ENCODE assay signal across 22 cellular contexts in the genomic region with DNA sequence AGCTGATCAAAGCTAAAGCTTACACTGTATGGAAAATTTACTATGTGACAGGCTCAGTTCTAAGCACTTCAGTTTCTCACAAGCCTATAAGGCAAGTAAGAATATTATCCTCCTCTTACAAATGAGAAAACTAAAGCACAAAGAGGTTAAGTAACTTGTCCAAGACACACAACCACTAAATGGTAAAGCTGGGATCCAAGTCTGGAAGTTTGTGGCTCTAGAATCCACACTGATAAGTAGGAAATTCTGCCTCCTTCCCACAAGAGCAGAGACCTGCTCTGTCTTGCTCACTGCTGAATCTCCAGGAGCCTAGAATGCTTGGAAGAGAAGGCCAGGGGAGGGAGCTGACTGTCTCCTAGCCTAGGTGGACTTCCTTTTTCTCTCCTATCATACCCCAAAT.
DNase-seq lines count a peak whose midpoint lies in the region; ATAC-seq, FAIRE-seq and TF ChIP-seq lines count a peak whose summit lies in the region.
"Had no signal": no experiment of that assay in that cellular context is flagged by ENCODE, and none has a peak within 500 bp of the region (broad histone marks: within the 10 kb centered on the region; RNA-seq: fewer than 3 reads in every experiment).

No MANE protein-coding gene starts in this region.

- H4K91ac ChIP-seq in IMR-90 (ENCODE audit: insufficient read depth, low read depth, low read length), result no peak overlapping the region; the same call in 1 of the 2 replicates

- no peak overlapping the region for H2BK120ac ChIP-seq in IMR-90 (ENCODE audit: low read depth, low read length)

- H2BK15ac ChIP-seq in IMR-90 (ENCODE audit: low read depth, low read length), result 0 out of 3 replicates have a peak overlapping the region, but pooled peaks have one; percentile 25

- ATAC-seq in IMR-90 (ENCODE audit: low read depth), result no peak
- ATAC-seq: GM23338, PC-3 had no signal

- H3K4me2 ChIP-seq in IMR-90 (ENCODE audit: low read depth, low read length), result no peak overlapping the region
- H3K4me2 ChIP-seq: GM23338 had no signal

- H3K9ac ChIP-seq in IMR-90 (ENCODE audit: low read depth, low read length), result no peak overlapping the region

- H2AFZ ChIP-seq in IMR-90 (replicated peaks; ENCODE audit: low read length, poor library complexity), result no peak overlapping the region
- H2AFZ ChIP-seq: GM23338 had no signal

- H3K36me3 Mint-ChIP-seq in mesothelial cell of epicardium, result peaks cover 7% of the 10 kb centered on the region
- H3K36me3 Mint-ChIP-seq in CD4-positive, alpha-beta memory T cell, result no peaks in the 10 kb centered on the region
- H3K36me3 Mint-ChIP-seq: CD14-positive monocyte had no signal

- H3K27ac ChIP-seq in IMR-90 (ENCODE audit: insufficient read depth, low read length) (no peak overlapping the region), coronary artery (peak overlapping the region; percentile 60 to 66), tibial artery (peak overlapping the region; percentile 62 to 68)
- H3K27ac ChIP-seq in CD4-positive, alpha-beta memory T cell (ENCODE audit: low read depth, low read length), result no peak overlapping the region

- H2AK5ac ChIP-seq in IMR-90 (ENCODE audit: low read depth, low read length), result peak overlapping the region; percentile 17; the same call in 1 of the 2 replicates

- peak overlapping the region in 1 of 2 experiments; percentile 26; a peak in 1 of 4 replicates for H4K8ac ChIP-seq in IMR-90 (ENCODE audit: low read depth in 2 of 2, low read length in 2 of 2)

- H4K5ac ChIP-seq in IMR-90 (ENCODE audit: low read depth, low read length), result no peak overlapping the region

- CTCF ChIA-PET in IMR-90 (lab: Yijun Ruan, JAX), result interaction anchor here (0.6 kb wide), 1 partner anchor 893 kb away, joined by 3 read pairs; no protein-coding TSS in a partner anchor
- CTCF ChIA-PET in CD4-positive, alpha-beta memory T cell (lab: Charles Lee; ENCODE audit: partially characterized antibody), result no interaction called here

- H3K56ac ChIP-seq in IMR-90 (ENCODE audit: extremely low read depth, insufficient read depth, low read length), result no peak overlapping the region

- no peaks in the 10 kb centered on the region for H4K20me1 ChIP-seq in IMR-90 (ENCODE audit: insufficient read depth, low read length)

- TF ChIP-seq CTCF in IMR-90 (conservative IDR thresholded peaks at IDR 0.05; ENCODE audit: low read depth, low read length) (no peak), coronary artery (IDR thresholded peaks at IDR 0.05) (no peak), mesothelial cell of epicardium (IDR thresholded peaks at IDR 0.05; ENCODE audit: unreplicated experiment) (no peak), tibial artery (IDR thresholded peaks at IDR 0.05) (no peak)

- H3K4me1 ChIP-seq in IMR-90 (ENCODE audit: control insufficient read depth, insufficient read depth, low read length) (peaks cover 6% of the 10 kb centered on the region), tibial artery (peaks cover 0 to 42% (median 19%) of the 10 kb centered on the region in 4 donors)
- no peaks in the 10 kb centered on the region for H3K4me1 ChIP-seq in CD4-positive, alpha-beta memory T cell (ENCODE audit: insufficient read depth, low read length)

- no peak for TF ChIP-seq RAD21 in IMR-90 (IDR thresholded peaks at IDR 0.05; ENCODE audit: low read length)

- H3K27me3 Mint-ChIP-seq in mesothelial cell of epicardium (ENCODE audit: low read depth), result no peaks in the 10 kb centered on the region
- peaks cover 0 to 2% of the 10 kb centered on the region in 2 donors for H3K27me3 Mint-ChIP-seq in CD4-positive, alpha-beta memory T cell

- H3K36me3 ChIP-seq in IMR-90 (ENCODE audit: control insufficient read depth, insufficient read depth, low read length) (peaks cover 1% of the 10 kb centered on the region; the same call in 1 of the 2 replicates), tibial artery (no peaks in the 10 kb centered on the region)
- no peaks in the 10 kb centered on the region for H3K36me3 ChIP-seq in CD4-positive, alpha-beta memory T cell (ENCODE audit: insufficient read depth, low read length)

- no peak overlapping the region for H2AK9ac ChIP-seq in IMR-90 (replicated peaks; ENCODE audit: low read depth, low read length, poor library complexity)

- H3K4me3 ChIP-seq in IMR-90 (ENCODE audit: insufficient read depth, low read depth, low read length) (no peak overlapping the region), coronary artery (no peak overlapping the region), tibial artery (no peak overlapping the region)
- H3K4me3 ChIP-seq in CD4-positive, alpha-beta memory T cell (ENCODE audit: low read length in 2 of 2), result no peak overlapping the region
- H3K4me3 ChIP-seq: GM23338 had no signal

- H3K27ac Mint-ChIP-seq in mesothelial cell of epicardium, result peak overlapping the region; percentile 76
- no peak overlapping the region for H3K27ac Mint-ChIP-seq in CD4-positive, alpha-beta memory T cell
- H3K27ac Mint-ChIP-seq: CD14-positive monocyte, GM23338 had no signal

- no peak overlapping the region for H3K18ac ChIP-seq in IMR-90 (ENCODE audit: low read depth, low read length)

- peak overlapping the region; percentile 4; the same call in 1 of the 2 replicates for H2BK20ac ChIP-seq in IMR-90 (ENCODE audit: low read depth, low read length)

- H3K23ac ChIP-seq in IMR-90 (ENCODE audit: low read depth, low read length), result no peak overlapping the region; the same call in 1 of the 2 replicates

- no peak for TF ChIP-seq POLR2A in IMR-90 (IDR thresholded peaks at IDR 0.05; ENCODE audit: low read depth, low read length)

- no peaks in the 10 kb centered on the region for H3K9me3 Mint-ChIP-seq in mesothelial cell of epicardium
- peaks cover 0 to 5% (median 0%) of the 10 kb centered on the region in 8 donors for H3K9me3 Mint-ChIP-seq in CD4-positive, alpha-beta memory T cell
- H3K9me3 Mint-ChIP-seq: GM23338 had no signal

- no peak overlapping the region for H3K4me3 Mint-ChIP-seq in mesothelial cell of epicardium
- H3K4me3 Mint-ChIP-seq in CD4-positive, alpha-beta memory T cell, result no peak overlapping the region
- H3K4me3 Mint-ChIP-seq: CD14-positive monocyte, GM23338 had no signal

- no peak overlapping the region for H2BK5ac ChIP-seq in IMR-90 (ENCODE audit: low read depth, low read length, poor library complexity, severe bottlenecking)

- dilution Hi-C loops in IMR-90 (cut with HindIII; ENCODE audit: low sequenced_read_pairs, unreplicated experiment), result no loop called here

- peaks cover 14% of the 10 kb centered on the region for H3K4me1 Mint-ChIP-seq in mesothelial cell of epicardium
- no peaks in the 10 kb centered on the region for H3K4me1 Mint-ChIP-seq in CD4-positive, alpha-beta memory T cell
- H3K4me1 Mint-ChIP-seq: CD14-positive monocyte had no signal

- POLR2A ChIA-PET in IMR-90 (lab: Charles Lee; ENCODE audit: unreplicated experiment), result no interaction called here
- POLR2A ChIA-PET in CD4-positive, alpha-beta memory T cell (lab: Charles Lee; ENCODE audit: partially characterized antibody), result no interaction called here

- no peak for DNase-seq in IMR-90
- DNase-seq in coronary artery (ENCODE audit: low spot score), result no peak
- no peak for DNase-seq in mesothelial cell of epicardium (ENCODE audit: low spot score in 2 of 2, unreplicated experiment in 2 of 2)
- DNase-seq in tibial artery, result no peak
- DNase-seq in CD4-positive, alpha-beta memory T cell, result no peak
- DNase-seq in HTR-8/SVneo (ENCODE audit: insufficient read length, low spot score), result no peak
- DNase-seq in NCI-H2196 (lab: John Stamatoyannopoulos, UW; ENCODE audit: unreplicated experiment), result no peak
- no peak for DNase-seq in COLO829 (ENCODE audit: low spot score)
- DNase-seq: COR-L47, DMS 273 treated with DMSO at 0.1 percent for 48 hours, GDM1, NCI-H1417, NCI-H187, NCI-H2107, NCI-H2227 treated with DMSO at 0.1 percent for 48 hours, NCI-H510A treated with DMSO at 0.1 percent for 48 hours, NCI-H82, PC-3, RPMI8226, SIG-M5 had no signal

- 0 out of 2 replicates have a peak overlapping the region, but pooled peaks have one; percentile 33 for H3K14ac ChIP-seq in IMR-90 (replicated peaks; ENCODE audit: low read depth, low read length)

- no peak for FAIRE-seq in HTR-8/SVneo (lab: Jason Lieb, UNC)

- in situ Hi-C loops in IMR-90 (cut with MboI; ENCODE audit: low sequenced_read_pairs), result no loop called here

- H3K9me1 ChIP-seq in IMR-90 (ENCODE audit: insufficient read depth, low read length), result peaks cover 14% of the 10 kb centered on the region; the same call in 1 of the 2 replicates

- no peaks in the 10 kb centered on the region for H3K27me3 ChIP-seq in IMR-90 (ENCODE audit: control insufficient read depth, insufficient read depth, low read length)
- no peaks in the 10 kb centered on the region for H3K27me3 ChIP-seq in tibial artery
- no peaks in the 10 kb centered on the region for H3K27me3 ChIP-seq in CD4-positive, alpha-beta memory T cell (ENCODE audit: insufficient read depth, low read length)

- peaks cover 13 to 53% of the 10 kb centered on the region in 2 experiments for H3K79me1 ChIP-seq in IMR-90 (ENCODE audit: low read depth in 1 of 2, low read length in 2 of 2)

- BruUV-seq in IMR-90 (replicated peaks; lab: Mats Ljungman, UMichigan), result no TSS peak

- intact Hi-C loops in IMR-90 (cut with micrococcal nuclease), result no loop called here
- intact Hi-C loops in tibial artery (cut with DNase I; ENCODE audit: low total_unique reads), result loop anchor here (10.0 kb wide), 1 partner anchor 57 kb away; a partner anchor contains a TSS
- intact Hi-C loops in CD4-positive, alpha-beta memory T cell (cut with micrococcal nuclease), result no loop called here

- peaks cover 2% of the 10 kb centered on the region; the same call in 1 of the 2 replicates for H3K9me3 ChIP-seq in IMR-90 (ENCODE audit: control insufficient read depth, insufficient read depth, low read length)
- H3K9me3 ChIP-seq in tibial artery, result no peaks in the 10 kb centered on the region
- no peaks in the 10 kb centered on the region for H3K9me3 ChIP-seq in CD4-positive, alpha-beta memory T cell (ENCODE audit: control insufficient read depth in 1 of 2, low read length in 2 of 2)

- peak overlapping the region; percentile 14; the same call in 1 of the 2 replicates for H3K4ac ChIP-seq in IMR-90 (ENCODE audit: low read depth, low read length)

TF ChIP-seq in IMR-90, 13 proteins besides CTCF, POLR2A, EP300 and RAD21:
- TF ChIP-seq, protein P1, sequence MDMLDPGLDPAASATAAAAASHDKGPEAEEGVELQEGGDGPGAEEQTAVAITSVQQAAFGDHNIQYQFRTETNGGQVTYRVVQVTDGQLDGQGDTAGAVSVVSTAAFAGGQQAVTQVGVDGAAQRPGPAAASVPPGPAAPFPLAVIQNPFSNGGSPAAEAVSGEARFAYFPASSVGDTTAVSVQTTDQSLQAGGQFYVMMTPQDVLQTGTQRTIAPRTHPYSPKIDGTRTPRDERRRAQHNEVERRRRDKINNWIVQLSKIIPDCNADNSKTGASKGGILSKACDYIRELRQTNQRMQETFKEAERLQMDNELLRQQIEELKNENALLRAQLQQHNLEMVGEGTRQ (IDR thresholded peaks at IDR 0.05; ENCODE audit: low read depth, low read length), result no peak
TF ChIP-seq in IMR-90: peak in this region for 0.

Comparison
In these comparisons a context has a peak if more than half of its experiments do, and no peak if none do; other contexts are left out.
1. H3K27ac ChIP-seq: peak in coronary artery (2 of 2) and tibial artery (2 of 2); none in IMR-90 (single experiment) and CD4-positive, alpha-beta memory T cell (single experiment).